ENCODE assay signal across 1 cellular context in genomic region chr6:122838060-122838780, GRCh38.
TF ChIP-seq lines count a peak whose summit lies in the region.

No MANE protein-coding gene starts in this region.

TF ChIP-seq in SK-N-SH treated with all-trans-retinoic acid at 6 μM for 48 hours, 23 proteins besides CTCF, POLR2A, EP300 and RAD21 (continued from another document):
- TF ChIP-seq, protein P1, sequence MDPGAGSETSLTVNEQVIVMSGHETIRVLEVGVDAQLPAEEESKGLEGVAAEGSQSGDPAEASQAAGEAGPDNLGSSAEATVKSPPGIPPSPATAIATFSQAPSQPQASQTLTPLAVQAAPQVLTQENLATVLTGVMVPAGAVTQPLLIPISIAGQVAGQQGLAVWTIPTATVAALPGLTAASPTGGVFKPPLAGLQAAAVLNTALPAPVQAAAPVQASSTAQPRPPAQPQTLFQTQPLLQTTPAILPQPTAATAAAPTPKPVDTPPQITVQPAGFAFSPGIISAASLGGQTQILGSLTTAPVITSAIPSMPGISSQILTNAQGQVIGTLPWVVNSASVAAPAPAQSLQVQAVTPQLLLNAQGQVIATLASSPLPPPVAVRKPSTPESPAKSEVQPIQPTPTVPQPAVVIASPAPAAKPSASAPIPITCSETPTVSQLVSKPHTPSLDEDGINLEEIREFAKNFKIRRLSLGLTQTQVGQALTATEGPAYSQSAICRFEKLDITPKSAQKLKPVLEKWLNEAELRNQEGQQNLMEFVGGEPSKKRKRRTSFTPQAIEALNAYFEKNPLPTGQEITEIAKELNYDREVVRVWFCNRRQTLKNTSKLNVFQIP (CRISPR knock-in tag; IDR thresholded peaks at IDR 0.05; ENCODE audit: borderline replicate concordance, low read depth): no peak
